ENCODE assay signal across 14 cellular contexts in genomic region chr22:43526951-43527350, GRCh38.
DNase-seq lines count a peak whose midpoint lies in the region; ATAC-seq and TF ChIP-seq lines count a peak whose summit lies in the region.
"Had no signal": no experiment of that assay in that cellular context is flagged by ENCODE, and none has a peak within 500 bp of the region (broad histone marks: within the 10 kb centered on the region; RNA-seq: fewer than 3 reads in every experiment).

No MANE protein-coding gene starts in this region.

- H3K27me3 Mint-ChIP-seq in natural killer cell treated with Interleukin-12 subunit alpha and Interleukin-12 subunit beta and Interleukin-15 and Interleukin-18, amount 100 ng/mL, for 72 hours = peaks cover 11% of the 10 kb centered on the region in 2 donors
- H3K27me3 Mint-ChIP-seq in natural killer cell (ENCODE audit: low read depth in 2 of 2) = peaks cover 8 to 17% of the 10 kb centered on the region in 2 donors

- TF ChIP-seq POLR2A in sigmoid colon (IDR thresholded peaks at IDR 0.05) = no peak

- no peaks in the 10 kb centered on the region for H3K9me3 ChIP-seq in sigmoid colon
- H3K9me3 ChIP-seq: BLaER1 treated with 17β-estradiol and CSF1 and Interleukin-3, amounts not matched to agents 10 nM and 100 nM; HAP-1 had no signal

- TF ChIP-seq CTCF in natural killer cell (IDR thresholded peaks at IDR 0.05) (no peak), sigmoid colon (IDR thresholded peaks at IDR 0.05) (no peak)

- no peaks in the 10 kb centered on the region for H3K36me3 Mint-ChIP-seq in natural killer cell treated with Interleukin-12 subunit alpha and Interleukin-12 subunit beta and Interleukin-15 and Interleukin-18, amount 100 ng/mL, for 72 hours
- no peaks in the 10 kb centered on the region for H3K36me3 Mint-ChIP-seq in natural killer cell
- H3K36me3 Mint-ChIP-seq: CD8-positive, alpha-beta T cell had no signal

- intact Hi-C loops in natural killer cell (cut with micrococcal nuclease) = no loop called here
- intact Hi-C loops in sigmoid colon (cut with DNase I) = no loop called here

- H3K4me1 Mint-ChIP-seq in natural killer cell treated with Interleukin-12 subunit alpha and Interleukin-12 subunit beta and Interleukin-15 and Interleukin-18, amount 100 ng/mL, for 72 hours (ENCODE audit: low read depth in 2 of 2) = no peaks in the 10 kb centered on the region
- no peaks in the 10 kb centered on the region for H3K4me1 Mint-ChIP-seq in natural killer cell

- no peaks in the 10 kb centered on the region for H3K9me3 Mint-ChIP-seq in natural killer cell treated with Interleukin-12 subunit alpha and Interleukin-12 subunit beta and Interleukin-15 and Interleukin-18, amount 100 ng/mL, for 72 hours
- H3K9me3 Mint-ChIP-seq in natural killer cell = no peaks in the 10 kb centered on the region
- H3K9me3 Mint-ChIP-seq: CD8-positive, alpha-beta T cell had no signal

- no peaks in the 10 kb centered on the region for H3K4me1 ChIP-seq in sigmoid colon
- H3K4me1 ChIP-seq: HAP-1 had no signal

- H3K27ac Mint-ChIP-seq in natural killer cell treated with Interleukin-12 subunit alpha and Interleukin-12 subunit beta and Interleukin-15 and Interleukin-18, amount 100 ng/mL, for 72 hours = no peak overlapping the region
- no peak overlapping the region for H3K27ac Mint-ChIP-seq in natural killer cell
- H3K27ac Mint-ChIP-seq: CD8-positive, alpha-beta T cell had no signal

- no peak overlapping the region for H3K27ac ChIP-seq in sigmoid colon
- H3K27ac ChIP-seq: BLaER1 treated with 17β-estradiol and CSF1 and Interleukin-3, amounts not matched to agents 10 nM and 100 nM had no signal

- no peak overlapping the region for H3K4me3 ChIP-seq in sigmoid colon
- H3K4me3 ChIP-seq: BLaER1 treated with 17β-estradiol and CSF1 and Interleukin-3, amounts not matched to agents 10 nM and 100 nM; HAP-1 had no signal

- H3K4me3 Mint-ChIP-seq in natural killer cell treated with Interleukin-12 subunit alpha and Interleukin-12 subunit beta and Interleukin-15 and Interleukin-18, amount 100 ng/mL, for 72 hours = no peak overlapping the region
- H3K4me3 Mint-ChIP-seq in natural killer cell = no peak overlapping the region
- H3K4me3 Mint-ChIP-seq: CD8-positive, alpha-beta T cell had no signal

- 77 to 83% methylated on average over 5 of the region's 5 CpGs for WGBS in sigmoid colon, 2 donors

- H3K27me3 ChIP-seq in sigmoid colon = peaks cover 0 to 3% (median 0%) of the 10 kb centered on the region in 3 donors
- H3K27me3 ChIP-seq: BLaER1 treated with 17β-estradiol and CSF1 and Interleukin-3, amounts not matched to agents 10 nM and 100 nM had no signal

- no peaks in the 10 kb centered on the region for H3K36me3 ChIP-seq in sigmoid colon
- H3K36me3 ChIP-seq: BLaER1 treated with 17β-estradiol and CSF1 and Interleukin-3, amounts not matched to agents 10 nM and 100 nM; HAP-1 had no signal

- DNase-seq in natural killer cell treated with Interleukin-12 subunit alpha and Interleukin-12 subunit beta and Interleukin-15 and Interleukin-18, amount 100 ng/mL, for 72 hours (ENCODE audit: low spot score) = peak; percentile 58
- DNase-seq in natural killer cell = no peak
- peak; percentile 76 for DNase-seq in mesenteric fat pad (ENCODE audit: low spot score)
- peak; percentile 58 for DNase-seq in sigmoid colon
- DNase-seq in NCI-H1105 (lab: John Stamatoyannopoulos, UW) = no peak
- DNase-seq: 8988T; Calu3; CD8-positive, alpha-beta T cell; DMS79 treated with DMSO at 0.1 percent for 48 hours; GF-D8 had no signal

- ATAC-seq in natural killer cell treated with Interleukin-12 subunit alpha and Interleukin-12 subunit beta and Interleukin-15 and Interleukin-18, amount 100 ng/mL, for 72 hours = peak in 1 of 2 donors; percentile 34
- ATAC-seq in natural killer cell (no peak), GM21423 (IDR thresholded peaks at IDR 0.05; ENCODE audit: unreplicated experiment) (no peak), GM21515 (IDR thresholded peaks at IDR 0.05; ENCODE audit: unreplicated experiment) (no peak)
- ATAC-seq: CD8-positive, alpha-beta T cell had no signal

- TF ChIP-seq EP300 in sigmoid colon (IDR thresholded peaks at IDR 0.05) = no peak

Comparison
In these comparisons a context has a peak if more than half of its experiments do, and no peak if none do; other contexts are left out.
1. DNase-seq: peak in natural killer cell treated with Interleukin-12 subunit alpha and Interleukin-12 subunit beta and Interleukin-15 and Interleukin-18, amount 100 ng/mL, for 72 hours (single experiment), mesenteric fat pad (single experiment) and sigmoid colon (single experiment); none in natural killer cell (single experiment) and NCI-H1105 (single experiment).